Comparison of ENCODE assay signal across 10 cellular contexts in genomic region chr19:45094707-45095106, GRCh38. TPM values are rescaled to one million over a fixed set of nuclear protein-coding genes. Genes with fewer than 3 reads are reported as not detected.
DNase-seq lines count a peak whose midpoint lies in the region; ATAC-seq and TF ChIP-seq lines count a peak whose summit lies in the region.
"Had no signal": no experiment of that assay in that cellular context is flagged by ENCODE, and none has a peak within 500 bp of the region (broad histone marks: within the 10 kb centered on the region; RNA-seq: fewer than 3 reads in every experiment).

No MANE protein-coding gene starts in this region.

- H3K27me3 Mint-ChIP-seq in activated CD4-positive, alpha-beta T cell treated with anti-CD3 and anti-CD28 coated beads, Interleukin-2, amount 10 ng/mL, durations not matched to agents 24 days and 14 days = no peaks in the 10 kb centered on the region

- no peak overlapping the region for H3K27ac ChIP-seq in SK-N-MC
- H3K27ac ChIP-seq in smooth muscle cell (ENCODE audit: low read depth) = no peak overlapping the region
- H3K27ac ChIP-seq in gastroesophageal sphincter = no peak overlapping the region

- peak overlapping the region; percentile 93 for H3K4me2 ChIP-seq in smooth muscle cell

- peak overlapping the region; percentile 92 for H3K4me3 Mint-ChIP-seq in activated CD4-positive, alpha-beta T cell treated with anti-CD3 and anti-CD28 coated beads, Interleukin-2, amount 10 ng/mL, durations not matched to agents 24 days and 14 days

- ATAC-seq in gastroesophageal sphincter = no peak
- no peak for ATAC-seq in GM21576 (IDR thresholded peaks at IDR 0.05; ENCODE audit: unreplicated experiment)

- peaks cover 60% of the 10 kb centered on the region for H4K20me1 ChIP-seq in smooth muscle cell (ENCODE audit: low read depth)

- H3F3A ChIP-seq in smooth muscle cell (ENCODE audit: low read depth) = peaks cover 8% of the 10 kb centered on the region

- H3K4me1 ChIP-seq in smooth muscle cell (ENCODE audit: low read depth) = peaks cover 32% of the 10 kb centered on the region
- peaks cover 0 to 87% (median 36%) of the 10 kb centered on the region in 3 donors for H3K4me1 ChIP-seq in gastroesophageal sphincter

- H3K9me3 ChIP-seq in SK-N-MC (ENCODE audit: low read depth, low read length) (no peaks in the 10 kb centered on the region), smooth muscle cell (replicated peaks; ENCODE audit: low read depth) (no peaks in the 10 kb centered on the region), gastroesophageal sphincter (no peaks in the 10 kb centered on the region)

- peak overlapping the region; percentile 39 for H3K27ac Mint-ChIP-seq in activated CD4-positive, alpha-beta T cell treated with anti-CD3 and anti-CD28 coated beads, Interleukin-2, amount 10 ng/mL, durations not matched to agents 24 days and 14 days

- no peaks in the 10 kb centered on the region for H3K27me3 ChIP-seq in smooth muscle cell (ENCODE audit: low read depth)
- no peaks in the 10 kb centered on the region for H3K27me3 ChIP-seq in gastroesophageal sphincter

- TF ChIP-seq EP300 in gastroesophageal sphincter (IDR thresholded peaks at IDR 0.05) = no peak

- H3K4me1 Mint-ChIP-seq in activated CD4-positive, alpha-beta T cell treated with anti-CD3 and anti-CD28 coated beads, Interleukin-2, amount 10 ng/mL, durations not matched to agents 24 days and 14 days = peaks cover 41% of the 10 kb centered on the region

- H2AFZ ChIP-seq in smooth muscle cell (ENCODE audit: low read depth) = no peak overlapping the region

- H3K36me3 Mint-ChIP-seq in activated CD4-positive, alpha-beta T cell treated with anti-CD3 and anti-CD28 coated beads, Interleukin-2, amount 10 ng/mL, durations not matched to agents 24 days and 14 days (ENCODE audit: low read depth) = peaks cover 20% of the 10 kb centered on the region

- WGBS in smooth muscle cell (ENCODE audit: low lambda C conversion rate) = 94% methylated on average over 5 of the region's 5 CpGs
- WGBS in gastroesophageal sphincter (ENCODE audit: low coverage in 1 of 2), 2 donors = 69 to 85% methylated on average over 3 to 4 of the region's 5 CpGs

- TF ChIP-seq POLR2A in gastroesophageal sphincter (IDR thresholded peaks at IDR 0.05) = no peak

- H3K79me2 ChIP-seq in smooth muscle cell (ENCODE audit: low read depth) = peaks cover 65% of the 10 kb centered on the region

- intact Hi-C loops in activated CD4-positive, alpha-beta T cell treated with anti-CD3 and anti-CD28 coated beads, Interleukin-2, amount 10 ng/mL, durations not matched to agents 24 days and 14 days (cut with micrococcal nuclease) = loop anchor here (5.0 kb wide), 1 partner anchor 158 kb away; the partner anchor contains the start of gene MARK4

- peak overlapping the region; percentile 91; the same call in 1 of the 2 replicates for H3K4me3 ChIP-seq in SK-N-MC
- H3K4me3 ChIP-seq in epithelial cell of esophagus (ENCODE audit: low read length) = peak overlapping the region; percentile 8
- peak overlapping the region; percentile 96 for H3K4me3 ChIP-seq in smooth muscle cell
- H3K4me3 ChIP-seq in gastroesophageal sphincter = no peak overlapping the region

- no peak for TF ChIP-seq CTCF in epithelial cell of esophagus (IDR thresholded peaks at IDR 0.05; ENCODE audit: insufficient read depth, low read depth, low read length, missing control alignments)
- TF ChIP-seq CTCF in smooth muscle cell (IDR thresholded peaks at IDR 0.05; ENCODE audit: borderline replicate concordance, insufficient read depth, poor library complexity, severe bottlenecking) = no peak
- no peak for TF ChIP-seq CTCF in gastroesophageal sphincter (IDR thresholded peaks at IDR 0.05)

- H3K9ac ChIP-seq in SK-N-MC (ENCODE audit: insufficient read length) (peak overlapping the region; percentile 20), smooth muscle cell (ENCODE audit: low read depth) (no peak overlapping the region)

- H3K9me3 Mint-ChIP-seq in activated CD4-positive, alpha-beta T cell treated with anti-CD3 and anti-CD28 coated beads, Interleukin-2, amount 10 ng/mL, durations not matched to agents 24 days and 14 days = peaks cover 4% of the 10 kb centered on the region

- DNase-seq in activated CD4-positive, alpha-beta T cell treated with anti-CD3 and anti-CD28 coated beads, Interleukin-2, amount 10 ng/mL, durations not matched to agents 24 days and 14 days = no peak
- DNase-seq in activated CD4-positive, alpha-beta T cell treated with anti-CD3 and anti-CD28 coated beads, Interleukin-2, amount 50 U/mL, for 48 hours = no peak
- DNase-seq in SK-N-MC (ENCODE audit: low read depth, low spot score) = no peak
- DNase-seq in epithelial cell of esophagus (ENCODE audit: low read depth) = no peak
- DNase-seq in smooth muscle cell (lab: John Stamatoyannopoulos, UW; ENCODE audit: unreplicated experiment) = no peak
- DNase-seq in mucosa of gallbladder (ENCODE audit: low spot score) = no peak
- DNase-seq: NCI-H510A treated with DMSO at 0.1 percent for 48 hours, occipital lobe had no signal

- H3K36me3 ChIP-seq in SK-N-MC (ENCODE audit: insufficient read depth, low read length) = peaks cover 18% of the 10 kb centered on the region
- H3K36me3 ChIP-seq in smooth muscle cell (ENCODE audit: low read depth) = no peaks in the 10 kb centered on the region
- H3K36me3 ChIP-seq in gastroesophageal sphincter = peaks cover 0 to 10% of the 10 kb centered on the region in 2 donors

RNA-seq across cellular contexts. Expression of gene PPP1R37, which starts 1.7 kb away (rescaled TPM):
- total RNA-seq in activated CD4-positive, alpha-beta T cell treated with anti-CD3 and anti-CD28 coated beads, Interleukin-2, amount 10 ng/mL, durations not matched to agents 24 days and 14 days = 20.3 and 21.8 TPM in 2 replicates
- total RNA-seq in smooth muscle cell = 11.7 and 19.2 TPM in 2 replicates
- polyA plus RNA-seq in smooth muscle cell = 8.2 and 8.7 TPM in 2 replicates
- total RNA-seq in gastroesophageal sphincter = 10 to 100 TPM; 22.6 to 51.4 (median 24.6) TPM
- total RNA-seq in mucosa of gallbladder = 83.4 TPM

RNA-seq across cellular contexts. Expression of gene GEMIN7, which starts 15.6 kb away (rescaled TPM):
- 51.5 and 54.3 TPM in 2 replicates for total RNA-seq in activated CD4-positive, alpha-beta T cell treated with anti-CD3 and anti-CD28 coated beads, Interleukin-2, amount 10 ng/mL, durations not matched to agents 24 days and 14 days
- 29.4 and 50.6 TPM in 2 replicates for total RNA-seq in smooth muscle cell
- polyA plus RNA-seq in smooth muscle cell = 66.5 and 67.0 TPM in 2 replicates
- total RNA-seq in gastroesophageal sphincter = 10 to 100 TPM in 3 of 4 donors, 1 to 10 TPM in 1; 6.4 to 17.6 (median 14.8) TPM
- total RNA-seq in mucosa of gallbladder = 25.2 TPM

RNA-seq across cellular contexts. Expression of gene ZNF296, which starts 18.4 kb away (rescaled TPM):
- 4.7 and 5.3 TPM in 2 replicates for total RNA-seq in activated CD4-positive, alpha-beta T cell treated with anti-CD3 and anti-CD28 coated beads, Interleukin-2, amount 10 ng/mL, durations not matched to agents 24 days and 14 days
- total RNA-seq in smooth muscle cell (1.1 TPM in 1 of 2 replicates, not detected in the other), gastroesophageal sphincter (under 1 TPM in 1 of 4 donors, not detected in 3; 0.50 TPM), mucosa of gallbladder (2.3 TPM)
- polyA plus RNA-seq in smooth muscle cell = 0.21 and 1.7 TPM in 2 replicates
- total RNA-seq: occipital lobe had no signal

RNA-seq across cellular contexts. Expression of gene CLASRP, which starts 55.9 kb away (rescaled TPM):
- total RNA-seq in activated CD4-positive, alpha-beta T cell treated with anti-CD3 and anti-CD28 coated beads, Interleukin-2, amount 10 ng/mL, durations not matched to agents 24 days and 14 days = 107 and 111 TPM in 2 replicates
- total RNA-seq in smooth muscle cell = 34.6 and 54.0 TPM in 2 replicates
- 24.3 and 34.3 TPM in 2 replicates for polyA plus RNA-seq in smooth muscle cell
- total RNA-seq in gastroesophageal sphincter = 10 to 100 TPM; 33.6 to 82.5 (median 54.7) TPM
- total RNA-seq in mucosa of gallbladder = 101 TPM

Comparison
In these comparisons a context has a peak if more than half of its experiments do, and no peak if none do; other contexts are left out.
1. H3K4me3 ChIP-seq: peak in SK-N-MC (single experiment), epithelial cell of esophagus (single experiment) and smooth muscle cell (single experiment); none in gastroesophageal sphincter (0 of 2).